ENCODE assay signal across 8 cellular contexts in the genomic region with DNA sequence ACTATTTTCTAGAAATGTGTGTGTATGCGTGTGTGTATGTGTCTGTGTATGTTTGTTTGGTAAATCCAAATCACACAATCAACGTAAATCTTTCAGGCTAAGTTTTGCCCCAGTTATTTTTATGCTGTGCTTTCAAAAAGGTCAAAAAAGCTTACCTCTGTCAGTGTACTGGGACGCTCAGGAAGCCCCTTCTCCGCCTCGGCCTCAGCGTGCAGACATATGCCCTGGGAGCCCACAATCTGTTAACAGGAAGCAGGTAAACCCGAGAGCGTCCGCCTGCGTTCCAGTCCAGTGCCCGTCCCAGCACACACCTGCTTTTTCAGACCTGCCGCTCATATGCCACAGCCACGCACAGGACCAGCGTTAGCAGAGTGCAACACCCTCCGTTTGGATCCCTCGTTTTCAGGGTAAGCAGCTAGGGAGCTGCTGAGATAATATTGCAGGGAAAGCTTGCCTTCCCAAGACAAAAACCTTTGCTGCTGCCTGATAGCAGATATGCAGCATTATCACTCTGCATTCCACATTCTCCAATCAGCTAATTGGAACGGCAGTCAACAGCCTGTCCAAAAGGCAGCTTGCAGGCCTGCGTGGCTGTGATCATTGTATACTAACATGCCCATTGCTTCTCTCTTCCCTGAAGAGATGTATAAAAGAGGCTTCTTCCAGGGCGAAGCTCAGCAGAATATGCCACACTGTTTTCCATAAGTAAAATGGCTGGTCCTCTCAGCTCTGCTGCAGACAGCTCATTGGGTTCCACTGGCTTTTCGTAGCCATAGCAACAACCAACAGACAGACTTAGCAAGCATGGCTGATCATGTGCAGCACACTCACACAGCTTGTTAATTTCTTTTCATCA. TPM values are rescaled to one million over a fixed set of nuclear protein-coding genes. Genes with fewer than 3 reads are reported as not detected.
DNase-seq lines count a peak whose midpoint lies in the region; ATAC-seq, FAIRE-seq and TF ChIP-seq lines count a peak whose summit lies in the region.
"Had no signal": no experiment of that assay in that cellular context is flagged by ENCODE, and none has a peak within 500 bp of the region (broad histone marks: within the 10 kb centered on the region; RNA-seq: fewer than 3 reads in every experiment).

A gene with protein sequence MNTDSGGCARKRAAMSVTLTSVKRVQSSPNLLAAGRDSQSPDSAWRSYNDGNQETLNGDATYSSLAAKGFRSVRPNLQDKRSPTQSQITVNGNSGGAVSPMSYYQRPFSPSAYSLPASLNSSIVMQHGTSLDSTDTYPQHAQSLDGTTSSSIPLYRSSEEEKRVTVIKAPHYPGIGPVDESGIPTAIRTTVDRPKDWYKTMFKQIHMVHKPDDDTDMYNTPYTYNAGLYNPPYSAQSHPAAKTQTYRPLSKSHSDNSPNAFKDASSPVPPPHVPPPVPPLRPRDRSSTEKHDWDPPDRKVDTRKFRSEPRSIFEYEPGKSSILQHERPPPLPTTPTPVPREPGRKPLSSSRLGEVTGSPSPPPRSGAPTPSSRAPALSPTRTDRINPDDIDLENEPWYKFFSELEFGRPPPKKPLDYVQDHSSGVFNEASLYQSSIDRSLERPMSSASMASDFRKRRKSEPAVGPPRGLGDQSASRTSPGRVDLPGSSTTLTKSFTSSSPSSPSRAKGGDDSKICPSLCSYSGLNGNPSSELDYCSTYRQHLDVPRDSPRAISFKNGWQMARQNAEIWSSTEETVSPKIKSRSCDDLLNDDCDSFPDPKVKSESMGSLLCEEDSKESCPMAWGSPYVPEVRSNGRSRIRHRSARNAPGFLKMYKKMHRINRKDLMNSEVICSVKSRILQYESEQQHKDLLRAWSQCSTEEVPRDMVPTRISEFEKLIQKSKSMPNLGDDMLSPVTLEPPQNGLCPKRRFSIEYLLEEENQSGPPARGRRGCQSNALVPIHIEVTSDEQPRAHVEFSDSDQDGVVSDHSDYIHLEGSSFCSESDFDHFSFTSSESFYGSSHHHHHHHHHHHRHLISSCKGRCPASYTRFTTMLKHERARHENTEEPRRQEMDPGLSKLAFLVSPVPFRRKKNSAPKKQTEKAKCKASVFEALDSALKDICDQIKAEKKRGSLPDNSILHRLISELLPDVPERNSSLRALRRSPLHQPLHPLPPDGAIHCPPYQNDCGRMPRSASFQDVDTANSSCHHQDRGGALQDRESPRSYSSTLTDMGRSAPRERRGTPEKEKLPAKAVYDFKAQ (N-terminal part only) (minus strand): TSS at position 686 of the 856 bp plus-strand sequence. CDS start 121,623 bp downstream, outside the sequence.

- peak within 1 kb of the TSS; percentile 83 for H3K9ac ChIP-seq in HepG2 (ENCODE audit: insufficient read depth, low read depth, low read length)

- TF ChIP-seq CTCF in HepG2 (CRISPR knock-in tag; IDR thresholded peaks at IDR 0.05) = no peak
- TF ChIP-seq CTCF in testis (IDR thresholded peaks at IDR 0.05) = no peak

- peak; percentile 74 for FAIRE-seq in HepG2 (lab: Jason Lieb, UNC)
- FAIRE-seq: endometrium had no signal

- H3K36me3 ChIP-seq in HepG2 (replicated peaks in 1 of 2; ENCODE audit: control insufficient read depth in 1 of 2, insufficient read depth in 2 of 2, low read length in 2 of 2) (no peaks in the 10 kb centered on the region), testis (ENCODE audit: low read depth, missing control alignments) (no peaks in the 10 kb centered on the region)

- H3K4me1 ChIP-seq in HepG2 (ENCODE audit: insufficient read depth, low read length) (peaks cover 46% of the 10 kb centered on the region), testis (no peaks in the 10 kb centered on the region)

- peak; percentile 63 for DNase-seq in NCI-H2196 treated with DMSO at 0.1 percent for 48 hours (lab: John Stamatoyannopoulos, UW; ENCODE audit: unreplicated experiment)
- DNase-seq in cerebellum (ENCODE audit: low spot score) = peak; percentile 83
- DNase-seq in HepG2 (ENCODE audit: low spot score) = peak; percentile 81
- peak; percentile 80 for DNase-seq in testis
- DNase-seq in UCSD-AML1 (lab: John Stamatoyannopoulos, UW; ENCODE audit: unreplicated experiment) = no peak

- H3K9me3 ChIP-seq in HepG2 (ENCODE audit: low read length) (no peaks in the 10 kb centered on the region), testis (no peaks in the 10 kb centered on the region)

- CTCF ChIA-PET in HepG2 (lab: Yijun Ruan, JAX; ENCODE audit: low intra/inter-chr PET ratio, low total read pairs) = no interaction called here

- TF ChIP-seq POLR2A in HepG2 (IDR thresholded peaks at IDR 0.05; ENCODE audit: insufficient read depth in 1 of 2, low read depth in 2 of 2, low read length in 2 of 2) = peak in 1 of 2 experiments; percentile 42; a peak in 1 of 4 replicates
- TF ChIP-seq POLR2A in testis (IDR thresholded peaks at IDR 0.05) = no peak

- peak within 1 kb of the TSS; percentile 60 to 82 (median 82) for H3K4me3 ChIP-seq in HepG2 (replicated peaks in 1 of 3; ENCODE audit: insufficient read depth in 1 of 3, low read depth in 2 of 3, low read length in 3 of 3)
- peak within 1 kb of the TSS in 1 of 2 donors; percentile 50 for H3K4me3 ChIP-seq in testis

- no peaks in the 10 kb centered on the region; a peak in 1 of 5 replicates for H3K27me3 ChIP-seq in HepG2 (ENCODE audit: control insufficient read depth in 1 of 2, insufficient read depth in 2 of 2, low read length in 2 of 2)
- H3K27me3 ChIP-seq in testis = no peaks in the 10 kb centered on the region

- BruUV-seq in HepG2 (replicated peaks; lab: Mats Ljungman, UMichigan) = TSS peak; percentile 90

- POLR2A ChIA-PET in HepG2 (lab: Yijun Ruan, JAX) = interaction anchor here (1.0 to 4.3 kb wide), 10 partner anchors 19 to 171 kb away, joined by 3 to 64 read pairs (median 4); no protein-coding TSS in a partner anchor

- TF ChIP-seq EP300 in HepG2 (IDR thresholded peaks at IDR 0.05; ENCODE audit: low read depth in 2 of 2, low read length in 2 of 2) = no peak
- TF ChIP-seq EP300 in HepG2 (CRISPR knock-in tag; IDR thresholded peaks at IDR 0.05; ENCODE audit: borderline replicate concordance) = no peak

- 0% methylated on average over 11 of the region's 20 CpGs for WGBS in HepG2 (ENCODE audit: low lambda C conversion rate)
- WGBS in testis, 2 donors = 35 to 46% methylated on average over 20 of the region's 20 CpGs

- TF ChIP-seq RAD21 in HepG2 (CRISPR knock-in tag; IDR thresholded peaks at IDR 0.05) = no peak

- intact Hi-C loops in HepG2 (cut with micrococcal nuclease; ENCODE audit: unreplicated experiment) = loop anchor here (1.0 to 10.0 kb wide), 6 partner anchors 25 to 210 kb away; no protein-coding TSS in a partner anchor
- intact Hi-C loops in testis (cut with DNase I; ENCODE audit: low total_unique reads) = no loop called here

- H3K27ac ChIP-seq in HepG2 (ENCODE audit: extremely low read length, insufficient read depth, low read length) (peak within 1 kb of the TSS; percentile 97), testis (no peak within 1 kb of the TSS)

- in situ Hi-C loops in HepG2 (cut with HindIII; ENCODE audit: extremely low pct_ligation_motif_present, low pct_unique_long_range_greater_than_20kb) = no loop called here

- peak; percentile 90 for ATAC-seq in GM18909 (IDR thresholded peaks at IDR 0.05; ENCODE audit: poor library complexity, unreplicated experiment)
- ATAC-seq in HG03025 (IDR thresholded peaks at IDR 0.05; ENCODE audit: low FRiP score, unreplicated experiment) = peak; percentile 96
- ATAC-seq in HepG2 = peak; percentile 72

- peak within 1 kb of the TSS; percentile 94 for H3K4me2 ChIP-seq in HepG2 (ENCODE audit: low read depth, low read length)

- peaks cover 37% of the 10 kb centered on the region for H3K79me2 ChIP-seq in HepG2 (ENCODE audit: insufficient read depth, low read length)

- no peaks in the 10 kb centered on the region for H4K20me1 ChIP-seq in HepG2 (ENCODE audit: insufficient read depth, low read length)

- peak within 1 kb of the TSS; percentile 31 for H2AFZ ChIP-seq in HepG2 (ENCODE audit: low read length)

TF ChIP-seq in HepG2, 621 proteins besides CTCF, POLR2A, EP300 and RAD21 (continues in another document):
- TF ChIP-seq TSC22D2 (CRISPR knock-in tag; IDR thresholded peaks at IDR 0.05; ENCODE audit: borderline replicate concordance) = no peak
- peak; percentile 54; the same call in 1 of the 2 replicates for TF ChIP-seq SRY (CRISPR knock-in tag; IDR thresholded peaks at IDR 0.05)
- TF ChIP-seq ZNF724P (CRISPR knock-in tag; IDR thresholded peaks at IDR 0.05; ENCODE audit: borderline replicate concordance) = no peak
- TF ChIP-seq KAT7 (CRISPR knock-in tag; IDR thresholded peaks at IDR 0.05; ENCODE audit: borderline replicate concordance) = peak; percentile 61; the same call in 1 of the 2 replicates

RNA-seq across cellular contexts. Expression of the gene that starts here (rescaled TPM):
- total RNA-seq in cerebellum = 90.4 TPM
- total RNA-seq in HepG2 (2016; rRNA removed; fragmentation: Illumina TruSeq; extraction: Trizol) = 25.0 and 29.0 TPM in 2 replicates
- 7.2 and 7.3 TPM in 2 replicates for total RNA-seq in HepG2 (2016; cell fraction: cytosol; rRNA removed; fragmentation: Illumina TruSeq; extraction: Trizol; ENCODE audit: low read depth)
- 26.0 and 26.2 TPM in 2 replicates for total RNA-seq in HepG2 (2016; cell fraction: insoluble cytoplasmic fraction; rRNA removed; fragmentation: Illumina TruSeq; extraction: Trizol)
- total RNA-seq in HepG2 (2016; cell fraction: membrane; rRNA removed; fragmentation: Illumina TruSeq; extraction: Trizol) = 12.8 and 16.4 TPM in 2 replicates
- total RNA-seq in HepG2 (2016; cell fraction: nucleus; rRNA removed; fragmentation: Illumina TruSeq; extraction: Trizol) = 62.8 and 62.9 TPM in 2 replicates
- 55.9 and 80.5 TPM in 2 replicates for polyA plus RNA-seq in HepG2 (2011; rRNA removed)
- polyA plus RNA-seq in HepG2 (2011; cell fraction: cytosol; rRNA removed) = 38.4 and 48.7 TPM in 2 replicates
- 61.7 and 83.9 TPM in 2 replicates for polyA plus RNA-seq in HepG2 (2011; cell fraction: nucleus; rRNA removed)
- polyA plus RNA-seq in HepG2 (2012) = 34.7 and 45.4 TPM in 2 replicates
- 1.7 and 2.6 TPM in 2 replicates for polyA plus RNA-seq in HepG2 (2016; cell fraction: cytosol; fragmentation: Illumina TruSeq; extraction: Trizol; ENCODE audit: low read depth)
- polyA plus RNA-seq in HepG2 (2016; cell fraction: insoluble cytoplasmic fraction; fragmentation: Illumina TruSeq; extraction: Trizol; ENCODE audit: low read depth) = 29.6 and 32.7 TPM in 2 replicates
- 9.9 and 11.6 TPM in 2 replicates for polyA plus RNA-seq in HepG2 (2016; cell fraction: membrane; fragmentation: Illumina TruSeq; extraction: Trizol; ENCODE audit: low read depth)
- polyA plus RNA-seq in HepG2 (2016; cell fraction: nucleus; fragmentation: Illumina TruSeq; extraction: Trizol; ENCODE audit: insufficient read depth, low read depth) = 27.2 and 29.5 TPM in 2 replicates
- 11.3 and 137 TPM in 2 replicates for polyA minus RNA-seq in HepG2 (2011; rRNA and poly(A)+ RNA removed; ENCODE audit: low replicate concordance)
- 39.1 and 42.7 TPM in 2 replicates for polyA minus RNA-seq in HepG2 (2011; cell fraction: cytosol; rRNA and poly(A)+ RNA removed)
- 166 and 180 TPM in 2 replicates for polyA minus RNA-seq in HepG2 (2011; cell fraction: nucleus; rRNA and poly(A)+ RNA removed)
- total RNA-seq in testis = 10 to 100 TPM; 20.2 to 47.7 TPM
- polyA plus RNA-seq in testis (ENCODE audit: insufficient read depth, low read depth, low replicate concordance) = 26.0 TPM
